ENCODE assay signal across 28 cellular contexts in genomic region chr1:30169269-30169668, GRCh38.
DNase-seq lines count a peak whose midpoint lies in the region; ATAC-seq, FAIRE-seq and TF ChIP-seq lines count a peak whose summit lies in the region.
"Had no signal": no experiment of that assay in that cellular context is flagged by ENCODE, and none has a peak within 500 bp of the region (broad histone marks: within the 10 kb centered on the region; RNA-seq: fewer than 3 reads in every experiment).

No MANE protein-coding gene starts in this region.

- no peak overlapping the region for H3K18ac ChIP-seq in mesendoderm (ENCODE audit: low read length)

- H3K9me1 ChIP-seq in K562 (ENCODE audit: control insufficient read depth, insufficient read depth, low read length), result no peaks in the 10 kb centered on the region

- TF ChIP-seq EP300 in K562 (IDR thresholded peaks at IDR 0.05; ENCODE audit: low read length) (no peak), stomach (IDR thresholded peaks at IDR 0.05) (no peak)

- no peak overlapping the region for H2BK120ac ChIP-seq in mesendoderm (ENCODE audit: low read depth, low read length)

- TF ChIP-seq POLR2A in K562 (conservative IDR thresholded peaks at IDR 0.05) (no peak), stomach (IDR thresholded peaks at IDR 0.05) (no peak)

- H3K23ac ChIP-seq in mesendoderm (ENCODE audit: low read length), result no peak overlapping the region

- no peak overlapping the region for H2AK5ac ChIP-seq in mesendoderm (ENCODE audit: low read length)

- H4K5ac ChIP-seq in mesendoderm (ENCODE audit: low read length), result no peak overlapping the region

- TF ChIP-seq CTCF in K562 (IDR thresholded peaks at IDR 0.05 in 2 of 3, conservative IDR thresholded peaks at IDR 0.05 in 1 of 3; ENCODE audit: insufficient read depth in 2 of 3, low read depth in 1 of 3, low read length in 3 of 3), result 0 out of 6 replicates have a peak, but pooled peaks of 1 of the 3 experiments have one; percentile 21
- peak; percentile 30 for TF ChIP-seq CTCF in endodermal cell (conservative IDR thresholded peaks at IDR 0.05)
- TF ChIP-seq CTCF in stomach (IDR thresholded peaks at IDR 0.05), result no peak
- TF ChIP-seq CTCF in osteocyte (IDR thresholded peaks at IDR 0.05), result no peak

- peaks cover 5 to 9% of the 10 kb centered on the region in 2 experiments; a peak in 3 of 5 replicates for H3K4me1 ChIP-seq in K562 (replicated peaks in 1 of 2; ENCODE audit: control insufficient read depth in 2 of 2, insufficient read depth in 2 of 2, low read length in 2 of 2)
- peaks cover 10% of the 10 kb centered on the region for H3K4me1 ChIP-seq in endodermal cell (ENCODE audit: control insufficient read depth, insufficient read depth, low read length)
- H3K4me1 ChIP-seq in mesendoderm (ENCODE audit: control insufficient read depth, low read depth, low read length), result peaks cover 5% of the 10 kb centered on the region
- H3K4me1 ChIP-seq in stomach, result no peaks in the 10 kb centered on the region
- H3K4me1 ChIP-seq: A549; BE2C; BLaER1 treated with 17β-estradiol and CSF1 and Interleukin-3, amounts not matched to agents 10 nM and 100 nM had no signal

- no peak overlapping the region for H3K56ac ChIP-seq in mesendoderm (ENCODE audit: low read length)

- H3K27me3 ChIP-seq in K562 (ENCODE audit: control insufficient read depth in 2 of 2, insufficient read depth in 2 of 2, low read length in 2 of 2) (peaks cover 0 to 9% of the 10 kb centered on the region in 2 experiments; a peak in 2 of 5 replicates), endodermal cell (ENCODE audit: control insufficient read depth, insufficient read depth, low read length, poor library complexity, severe bottlenecking) (no peaks in the 10 kb centered on the region), mesendoderm (ENCODE audit: insufficient read depth, low read length, poor library complexity) (no peaks in the 10 kb centered on the region), stomach (peaks cover 0 to 7% (median 0%) of the 10 kb centered on the region in 3 donors)
- H3K27me3 ChIP-seq: BE2C; BLaER1 treated with 17β-estradiol and CSF1 and Interleukin-3, amounts not matched to agents 10 nM and 100 nM had no signal

- peak; percentile 52 for ATAC-seq in K562
- ATAC-seq: A549, GM12878, GM23338, HCT116 had no signal

- no peaks in the 10 kb centered on the region for H3K27me3 Mint-ChIP-seq in endodermal cell (ENCODE audit: insufficient read depth)
- H3K27me3 Mint-ChIP-seq in osteocyte (ENCODE audit: unreplicated experiment), result peaks cover 27% of the 10 kb centered on the region

- H3K4me1 Mint-ChIP-seq in endodermal cell (peaks cover 44% of the 10 kb centered on the region), osteocyte (ENCODE audit: unreplicated experiment) (no peaks in the 10 kb centered on the region)
- H3K4me1 Mint-ChIP-seq: CD14-positive monocyte; CD8-positive, alpha-beta memory T cell had no signal

- H3K79me2 ChIP-seq in K562 (ENCODE audit: control insufficient read depth, insufficient read depth, low read length) (no peaks in the 10 kb centered on the region), mesendoderm (ENCODE audit: control insufficient read depth, insufficient read depth, low read length) (no peaks in the 10 kb centered on the region)

- H3K9ac ChIP-seq in K562 (ENCODE audit: insufficient read depth in 1 of 2, low read depth in 2 of 2, low read length in 2 of 2) (no peak overlapping the region), endodermal cell (ENCODE audit: extremely low read depth, low read length, poor library complexity, severe bottlenecking) (no peak overlapping the region), mesendoderm (ENCODE audit: low read length) (no peak overlapping the region)
- H3K9ac ChIP-seq: BLaER1 treated with 17β-estradiol and CSF1 and Interleukin-3, amounts not matched to agents 10 nM and 100 nM had no signal

- H3K27ac ChIP-seq in K562 (ENCODE audit: extremely low read depth, low read depth, low read length) (no peak overlapping the region), endodermal cell (ENCODE audit: low read depth, low read length) (no peak overlapping the region), mesendoderm (ENCODE audit: low read depth, low read length) (no peak overlapping the region), stomach (no peak overlapping the region)
- H3K27ac ChIP-seq: A549; BLaER1 treated with 17β-estradiol and CSF1 and Interleukin-3, amounts not matched to agents 10 nM and 100 nM had no signal

- no peak for DNase-seq in K562 (ENCODE audit: extremely low read depth in 1 of 4, low spot score in 3 of 4)
- DNase-seq in endodermal cell, result no peak
- DNase-seq in mesendoderm, result peak; percentile 75
- peak; percentile 16 for DNase-seq in stomach
- no peak for DNase-seq in NCI-H524 treated with DMSO at 0.1 percent for 48 hours (lab: John Stamatoyannopoulos, UW)
- no peak for DNase-seq in NCI-H526 (lab: John Stamatoyannopoulos, UW)
- DNase-seq in HPDE6-E6E7 (ENCODE audit: extremely low spot score), result no peak
- no peak for DNase-seq in osteocyte (ENCODE audit: extremely low spot score, unreplicated experiment)
- DNase-seq: 8988T; ACHN; AML-193; BE2C; CD4-positive, alpha-beta T cell; CD8-positive, alpha-beta memory T cell; DMS 273 treated with DMSO at 0.1 percent for 48 hours; DMS79; EL; GDM1; H9; HFFc6 had no signal

- H2BK5ac ChIP-seq in mesendoderm (ENCODE audit: low read length), result no peak overlapping the region

- in situ Hi-C loops in K562 (cut with MboI), result no loop called here

- no peaks in the 10 kb centered on the region for H3K79me1 ChIP-seq in mesendoderm (ENCODE audit: low read length)

- BruUV-seq in K562 (replicated peaks; lab: Mats Ljungman, UMichigan), result no TSS peak

- H4K20me1 ChIP-seq in K562 (replicated peaks; ENCODE audit: control insufficient read depth, insufficient read depth, low read length), result no peaks in the 10 kb centered on the region
- H4K20me1 ChIP-seq: BLaER1 treated with 17β-estradiol and CSF1 and Interleukin-3, amounts not matched to agents 10 nM and 100 nM had no signal

- H3K4me3 Mint-ChIP-seq in endodermal cell (no peak overlapping the region), osteocyte (ENCODE audit: unreplicated experiment) (no peak overlapping the region)
- H3K4me3 Mint-ChIP-seq: CD14-positive monocyte; CD4-positive, alpha-beta T cell; CD8-positive, alpha-beta memory T cell; GM23338; H9; HFFc6 had no signal

- no peak overlapping the region for H2AFZ ChIP-seq in K562 (ENCODE audit: low read depth, low read length)
- H2AFZ ChIP-seq: GM23338 had no signal

- POLR2A ChIA-PET in K562 (lab: Yijun Ruan, JAX), result interaction anchor here (0.6 to 1.0 kb wide), 4 partner anchors 11 to 655 kb away, joined by 3 to 4 read pairs (median 4); no protein-coding TSS in a partner anchor

- CTCF ChIA-PET in K562 (lab: Yijun Ruan, JAX; ENCODE audit: low intra/inter-chr PET ratio), result no interaction called here

- TF ChIP-seq RAD21 in K562 (CRISPR knock-in tag; conservative IDR thresholded peaks at IDR 0.05 in 1 of 2, IDR thresholded peaks at IDR 0.05 in 1 of 2), result no peak

- H3K4me2 ChIP-seq in K562 (ENCODE audit: insufficient read depth, low read length), result no peak overlapping the region
- H3K4me2 ChIP-seq in mesendoderm (ENCODE audit: low read length), result no peak overlapping the region
- H3K4me2 ChIP-seq: A549; BLaER1 treated with 17β-estradiol and CSF1 and Interleukin-3, amounts not matched to agents 10 nM and 100 nM; GM23338 had no signal

- no peak overlapping the region for H3K4ac ChIP-seq in mesendoderm (ENCODE audit: low read depth, low read length)

- WGBS in K562 (ENCODE audit: insufficient coverage, low coverage, missing lambda C conversion rate), result 15% methylated on average over 4 of the region's 4 CpGs
- WGBS in endodermal cell (ENCODE audit: insufficient coverage in 1 of 2, insufficient read length in 1 of 2), 2 experiments, result 83% methylated on average over 4 of the region's 4 CpGs
- no CpG with 5 or more reads among the region's 4 CpGs for WGBS in mesendoderm (ENCODE audit: extremely low coverage, insufficient coverage, low lambda C conversion rate)
- 59 to 81% (median 74%) methylated on average over 4 of the region's 4 CpGs for WGBS in stomach, 5 donors

- H3K4me3 ChIP-seq in K562 (no peak overlapping the region), endodermal cell (ENCODE audit: low read length) (no peak overlapping the region), mesendoderm (ENCODE audit: low read length) (no peak overlapping the region), stomach (no peak overlapping the region)
- H3K4me3 ChIP-seq: A549; BLaER1 treated with 17β-estradiol and CSF1 and Interleukin-3, amounts not matched to agents 10 nM and 100 nM; GM12878; GM23338 had no signal

- no peaks in the 10 kb centered on the region for H3K36me3 Mint-ChIP-seq in endodermal cell (ENCODE audit: low read depth)
- no peaks in the 10 kb centered on the region for H3K36me3 Mint-ChIP-seq in osteocyte (ENCODE audit: unreplicated experiment)
- H3K36me3 Mint-ChIP-seq: CD14-positive monocyte; CD8-positive, alpha-beta memory T cell had no signal

- intact Hi-C loops in K562 (cut with micrococcal nuclease), result no loop called here
- intact Hi-C loops in stomach (cut with DNase I; ENCODE audit: low total_unique reads), result no loop called here

- no peaks in the 10 kb centered on the region for H3K36me3 ChIP-seq in K562 (ENCODE audit: control insufficient read depth, insufficient read depth, low read length)
- H3K36me3 ChIP-seq in endodermal cell (ENCODE audit: control insufficient read depth, insufficient read depth, low read length), result no peaks in the 10 kb centered on the region
- no peaks in the 10 kb centered on the region for H3K36me3 ChIP-seq in mesendoderm (ENCODE audit: control insufficient read depth, insufficient read depth, low read length)
- no peaks in the 10 kb centered on the region for H3K36me3 ChIP-seq in stomach
- H3K36me3 ChIP-seq: BE2C; BLaER1 treated with 17β-estradiol and CSF1 and Interleukin-3, amounts not matched to agents 10 nM and 100 nM had no signal

- H3K9me3 Mint-ChIP-seq in endodermal cell (no peaks in the 10 kb centered on the region), osteocyte (ENCODE audit: unreplicated experiment) (no peaks in the 10 kb centered on the region)
- H3K9me3 Mint-ChIP-seq: CD4-positive, alpha-beta T cell; CD8-positive, alpha-beta memory T cell; GM23338 had no signal

- H3K9me3 ChIP-seq in K562 (replicated peaks; ENCODE audit: control insufficient read depth, insufficient read depth, low read depth, low read length), result no peaks in the 10 kb centered on the region
- H3K9me3 ChIP-seq in endodermal cell (ENCODE audit: control insufficient read depth, low read length), result peaks cover 5% of the 10 kb centered on the region
- H3K9me3 ChIP-seq in stomach, result no peaks in the 10 kb centered on the region
- H3K9me3 ChIP-seq: A549; BE2C; BLaER1 treated with 17β-estradiol and CSF1 and Interleukin-3, amounts not matched to agents 10 nM and 100 nM had no signal

- H3K27ac Mint-ChIP-seq in endodermal cell (no peak overlapping the region), osteocyte (ENCODE audit: unreplicated experiment) (no peak overlapping the region)
- H3K27ac Mint-ChIP-seq: CD14-positive monocyte; CD4-positive, alpha-beta T cell; CD8-positive, alpha-beta memory T cell; GM23338; H9; HFFc6 had no signal

- no peak overlapping the region for H2BK15ac ChIP-seq in mesendoderm (replicated peaks; ENCODE audit: low read depth)

- FAIRE-seq in K562 (lab: Jason Lieb, UNC), result no peak
- FAIRE-seq: A549, D721Med, GM12878, GM19239 had no signal

- H4K8ac ChIP-seq in mesendoderm (ENCODE audit: low read depth, low read length), result no peak overlapping the region

TF ChIP-seq in K562, 482 proteins besides CTCF, POLR2A, EP300 and RAD21 (continues in another document):
- TF ChIP-seq GATAD2B (IDR thresholded peaks at IDR 0.05; ENCODE audit: borderline replicate concordance), result no peak

Comparison
In these comparisons a context has a peak if more than half of its experiments do, and no peak if none do; other contexts are left out.
1. DNase-seq: peak in mesendoderm (single experiment) and stomach (single experiment); none in K562 (0 of 4), endodermal cell (single experiment), NCI-H524 treated with DMSO at 0.1 percent for 48 hours (single experiment), NCI-H526 (0 of 2), HPDE6-E6E7 (single experiment) and osteocyte (single experiment).